Comparison of ENCODE assay signal across 11 cellular contexts in the genomic region with DNA sequence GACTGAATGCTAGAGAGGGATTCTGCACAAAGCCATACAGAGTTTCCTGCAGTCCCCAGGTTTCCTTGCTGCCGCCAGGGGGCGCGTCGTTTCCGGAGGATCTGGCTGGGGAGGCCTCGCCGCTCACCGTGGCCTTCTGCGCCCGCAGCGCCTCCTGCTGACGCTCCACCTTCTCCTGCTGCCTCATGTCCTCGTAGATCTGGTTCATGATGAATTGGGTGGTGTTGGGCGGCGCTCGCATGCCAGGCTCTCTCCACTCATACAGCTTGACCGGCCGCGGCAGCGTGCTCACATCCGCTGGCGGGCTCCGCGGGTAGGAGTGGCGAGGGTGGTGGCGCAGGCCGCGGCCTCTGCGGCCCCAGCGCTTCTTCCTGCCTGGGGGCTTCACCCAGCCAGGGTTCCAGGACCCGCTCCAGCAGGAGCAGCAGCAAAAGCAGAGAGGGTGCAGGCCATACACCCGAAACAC. TPM values are rescaled to one million over a fixed set of nuclear protein-coding genes. Genes with fewer than 3 reads are reported as not detected.
A peak's percentile ranks its signal among the peaks of the same experiment; 100 is the strongest.
DNase-seq lines count a peak whose midpoint lies in the region; ATAC-seq and TF ChIP-seq lines count a peak whose summit lies in the region.
"Had no signal": no experiment of that assay in that cellular context is flagged by ENCODE, and none has a peak within 500 bp of the region (broad histone marks: within the 10 kb centered on the region; RNA-seq: fewer than 3 reads in every experiment).

No MANE protein-coding gene starts in this region.

- no peaks in the 10 kb centered on the region for H3K27me3 ChIP-seq in NT2/D1 (ENCODE audit: insufficient read depth, insufficient read length)
- H3K27me3 ChIP-seq: dorsolateral prefrontal cortex had no signal

- H3K36me3 ChIP-seq in NT2/D1 (ENCODE audit: insufficient read depth, insufficient read length, low read length): no peaks in the 10 kb centered on the region

- H3K4me3 ChIP-seq in NT2/D1 (ENCODE audit: insufficient read length, low read depth): no peak overlapping the region
- H3K4me3 ChIP-seq: dorsolateral prefrontal cortex had no signal

- intact Hi-C loops in Right ventricle myocardium inferior (cut with DNase I) (no loop called here), left ventricle myocardium superior (cut with micrococcal nuclease) (no loop called here)

- ATAC-seq in Right ventricle myocardium inferior: no peak
- no peak for ATAC-seq in left ventricle myocardium superior
- no peak for ATAC-seq in stimulated activated naive CD8-positive, alpha-beta T cell treated with anti-CD3 and anti-CD28 coated beads, Interleukin-15, Interleukin-2, amounts not matched to agents 100 U/mL and 50 U/mL, for 24 hours
- ATAC-seq in GM19023 (IDR thresholded peaks at IDR 0.05; ENCODE audit: unreplicated experiment): no peak

- peak; percentile 63 for DNase-seq in Right ventricle myocardium inferior (ENCODE audit: missing footprints)
- no peak for DNase-seq in left ventricle myocardium superior
- peak; percentile 46 for DNase-seq in NT2/D1 (ENCODE audit: low read depth, low spot score)
- peak; percentile 27 for DNase-seq in germinal center (ENCODE audit: low spot score)
- peak; percentile 22 for DNase-seq in stimulated activated naive CD8-positive, alpha-beta T cell treated with anti-CD3 and anti-CD28 coated beads, Interleukin-15, Interleukin-2, amounts not matched to agents 100 U/mL and 50 U/mL, for 24 hours
- DNase-seq in NCI-H128 (lab: John Stamatoyannopoulos, UW; ENCODE audit: unreplicated experiment): no peak
- no peak for DNase-seq in GM13976 (ENCODE audit: low spot score)
- DNase-seq: activated CD8-positive, alpha-beta memory T cell treated with anti-CD3 and anti-CD28 coated beads, Interleukin-2, amount 50 U/mL, for 4 hours; C1 segment of cervical spinal cord; dorsolateral prefrontal cortex had no signal

- H3K4me1 ChIP-seq in NT2/D1 (ENCODE audit: insufficient read depth, insufficient read length): no peaks in the 10 kb centered on the region

- no peak overlapping the region for H3K9ac ChIP-seq in NT2/D1 (ENCODE audit: insufficient read length, low read depth)

- no peak for TF ChIP-seq CTCF in GM13976 (IDR thresholded peaks at IDR 0.05; ENCODE audit: borderline replicate concordance, control extremely low read depth, extremely low read depth, insufficient read depth, missing control alignments)

- H3K9me3 ChIP-seq in NT2/D1 (ENCODE audit: insufficient read depth, low read length): peaks cover 12% of the 10 kb centered on the region; the same call in 1 of the 2 replicates

- in situ Hi-C loops in GM13976 (cut with MboI; ENCODE audit: low sequenced_read_pairs, unreplicated experiment): loop anchor here (25.0 kb wide), 1 partner anchor 358 kb away; no protein-coding TSS in a partner anchor

RNA-seq across cellular contexts. Expression of gene CCER1, which starts 1.0 kb away (rescaled TPM):
- total RNA-seq in Right ventricle myocardium inferior (not detected), left ventricle myocardium superior (not detected)
- total RNA-seq: dorsolateral prefrontal cortex had no signal

RNA-seq across cellular contexts. Expression of gene EPYC, which starts 50.8 kb away (rescaled TPM):
- total RNA-seq in Right ventricle myocardium inferior (not detected), left ventricle myocardium superior (not detected)
- total RNA-seq: dorsolateral prefrontal cortex had no signal

Comparison
In these comparisons a context has a peak if more than half of its experiments do, and no peak if none do; other contexts are left out.
1. DNase-seq: peak in Right ventricle myocardium inferior (single experiment), NT2/D1 (single experiment), germinal center (single experiment) and stimulated activated naive CD8-positive, alpha-beta T cell treated with anti-CD3 and anti-CD28 coated beads, Interleukin-15, Interleukin-2, amounts not matched to agents 100 U/mL and 50 U/mL, for 24 hours (single experiment); none in left ventricle myocardium superior (single experiment), NCI-H128 (single experiment) and GM13976 (single experiment).